Comparison of ENCODE assay signal across 19 cellular contexts in genomic region chr3:49531218-49531617, GRCh38. TPM values are rescaled to one million over a fixed set of nuclear protein-coding genes. Genes with fewer than 3 reads are reported as not detected.
DNase-seq lines count a peak whose midpoint lies in the region; ATAC-seq, FAIRE-seq and TF ChIP-seq lines count a peak whose summit lies in the region.
"Had no signal": no experiment of that assay in that cellular context is flagged by ENCODE, and none has a peak within 500 bp of the region (broad histone marks: within the 10 kb centered on the region; RNA-seq: fewer than 3 reads in every experiment).

No MANE protein-coding gene starts in this region.

- H3K9ac ChIP-seq in IMR-90 (ENCODE audit: low read depth, low read length) = no peak overlapping the region
- no peak overlapping the region for H3K9ac ChIP-seq in skeletal muscle tissue (ENCODE audit: low read depth in 1 of 3, low read length in 3 of 3)
- H3K9ac ChIP-seq: GM23248 had no signal

- H3K9me1 ChIP-seq in IMR-90 (ENCODE audit: insufficient read depth, low read length) = peaks cover 9% of the 10 kb centered on the region; the same call in 1 of the 2 replicates

- no peak overlapping the region for H2AK5ac ChIP-seq in IMR-90 (ENCODE audit: low read depth, low read length)

- no peak overlapping the region for H2AFZ ChIP-seq in IMR-90 (replicated peaks; ENCODE audit: low read length, poor library complexity)
- H2AFZ ChIP-seq: GM23248 had no signal

- TF ChIP-seq CTCF in IMR-90 (conservative IDR thresholded peaks at IDR 0.05; ENCODE audit: low read depth, low read length) (no peak), nephron progenitor cell (IDR thresholded peaks at IDR 0.05) (no peak)

- H2AK9ac ChIP-seq in IMR-90 (replicated peaks; ENCODE audit: low read depth, low read length, poor library complexity) = peak overlapping the region; percentile 13

- no peak for TF ChIP-seq EP300 in Ishikawa (IDR thresholded peaks at IDR 0.05; ENCODE audit: borderline replicate concordance)

- no peaks in the 10 kb centered on the region for H3K9me3 ChIP-seq in IMR-90 (ENCODE audit: control insufficient read depth, insufficient read depth, low read length)
- no peaks in the 10 kb centered on the region for H3K9me3 ChIP-seq in skeletal muscle tissue (ENCODE audit: control insufficient read depth in 3 of 3, low read length in 3 of 3)

- H3K56ac ChIP-seq in IMR-90 (ENCODE audit: extremely low read depth, insufficient read depth, low read length) = no peak overlapping the region

- no peak overlapping the region for H4K5ac ChIP-seq in IMR-90 (ENCODE audit: low read depth, low read length)

- TF ChIP-seq POLR2A in IMR-90 (IDR thresholded peaks at IDR 0.05; ENCODE audit: low read depth, low read length) (no peak), GM12891 (IDR thresholded peaks at IDR 0.05; ENCODE audit: low read depth, low read length) (no peak)

- no peak overlapping the region for H3K4me3 ChIP-seq in IMR-90 (ENCODE audit: insufficient read depth, low read depth, low read length)
- no peak overlapping the region for H3K4me3 ChIP-seq in skeletal muscle tissue (ENCODE audit: low read length in 3 of 3)
- H3K4me3 ChIP-seq: GM23248 had no signal

- H3K27ac ChIP-seq in IMR-90 (ENCODE audit: insufficient read depth, low read length) = no peak overlapping the region
- peak overlapping the region; percentile 1 for H3K27ac ChIP-seq in skeletal muscle tissue (ENCODE audit: low read depth, low read length)
- H3K27ac ChIP-seq: GM23248 had no signal

- no peak overlapping the region for H4K8ac ChIP-seq in IMR-90 (ENCODE audit: low read depth in 2 of 2, low read length in 2 of 2)

- H2BK120ac ChIP-seq in IMR-90 (ENCODE audit: low read depth, low read length) = no peak overlapping the region

- no peak overlapping the region for H2BK15ac ChIP-seq in IMR-90 (ENCODE audit: low read depth, low read length)

- H2BK20ac ChIP-seq in IMR-90 (ENCODE audit: low read depth, low read length) = no peak overlapping the region

- FAIRE-seq in GM12891 (lab: Jason Lieb, UNC) = no peak
- FAIRE-seq: G401.6, GM19239, H1 had no signal

- no peak for TF ChIP-seq RAD21 in IMR-90 (IDR thresholded peaks at IDR 0.05; ENCODE audit: low read length)
- TF ChIP-seq RAD21 in Ishikawa (IDR thresholded peaks at IDR 0.05; ENCODE audit: low read depth) = no peak

- H3K4me2 ChIP-seq in IMR-90 (ENCODE audit: low read depth, low read length) = no peak overlapping the region

- CTCF ChIA-PET in IMR-90 (lab: Yijun Ruan, JAX) = no interaction called here

- in situ Hi-C loops in IMR-90 (cut with MboI; ENCODE audit: low sequenced_read_pairs) = no loop called here

- no peak for ATAC-seq in IMR-90 (ENCODE audit: low read depth)
- no peak for ATAC-seq in HG02870 (IDR thresholded peaks at IDR 0.05; ENCODE audit: unreplicated experiment)

- WGBS in IMR-90 (ENCODE audit: extremely low coverage in 2 of 2, insufficient read length in 1 of 2), 2 experiments = 100% methylated on average over 2 of the region's 10 CpGs; no CpG with 5 or more reads in 1 of the 2 experiments

- DNase-seq in IMR-90 = no peak
- DNase-seq in nephron progenitor cell = no peak
- no peak for DNase-seq in GM12891 (ENCODE audit: insufficient read length, low spot score)
- DNase-seq in HuH-7.5 (ENCODE audit: low spot score) = no peak
- DNase-seq: C1 segment of cervical spinal cord; Calu3; CD4-positive, alpha-beta memory T cell; COR-L47; DMS53; DND-41; GM23248; H7; HCEC 1CT had no signal

- peaks cover 12% of the 10 kb centered on the region for H3K4me1 Mint-ChIP-seq in nephron progenitor cell

- POLR2A ChIA-PET in IMR-90 (lab: Charles Lee; ENCODE audit: unreplicated experiment) = no interaction called here

- H4K20me1 ChIP-seq in IMR-90 (ENCODE audit: insufficient read depth, low read length) = no peaks in the 10 kb centered on the region; the same call in 1 of the 2 replicates

- H3K18ac ChIP-seq in IMR-90 (ENCODE audit: low read depth, low read length) = no peak overlapping the region

- H3K14ac ChIP-seq in IMR-90 (replicated peaks; ENCODE audit: low read depth, low read length) = no peak overlapping the region

- no peaks in the 10 kb centered on the region for H3K9me3 Mint-ChIP-seq in nephron progenitor cell
- H3K9me3 Mint-ChIP-seq: CD4-positive, alpha-beta memory T cell had no signal

- no peaks in the 10 kb centered on the region for H3K27me3 ChIP-seq in IMR-90 (ENCODE audit: control insufficient read depth, insufficient read depth, low read length)
- no peaks in the 10 kb centered on the region for H3K27me3 ChIP-seq in skeletal muscle tissue (ENCODE audit: control insufficient read depth in 3 of 3, insufficient read depth in 3 of 3, low read length in 3 of 3)

- peaks cover 29% of the 10 kb centered on the region for H3K36me3 Mint-ChIP-seq in nephron progenitor cell (ENCODE audit: low read depth)

- peaks cover 0 to 3% of the 10 kb centered on the region in 2 experiments; a peak in 3 of 4 replicates for H3K79me1 ChIP-seq in IMR-90 (ENCODE audit: low read depth in 1 of 2, low read length in 2 of 2)

- no peak overlapping the region for H3K4ac ChIP-seq in IMR-90 (ENCODE audit: low read depth, low read length)

- H3K36me3 ChIP-seq in IMR-90 (ENCODE audit: control insufficient read depth, insufficient read depth, low read length) (peaks cover 17% of the 10 kb centered on the region), skeletal muscle tissue (ENCODE audit: control insufficient read depth in 3 of 3, insufficient read depth in 3 of 3, low read length in 3 of 3) (peaks cover 27 to 40% (median 31%) of the 10 kb centered on the region in 3 donors)

- H3K4me1 ChIP-seq in IMR-90 (ENCODE audit: control insufficient read depth, insufficient read depth, low read length) (peaks cover 6% of the 10 kb centered on the region), skeletal muscle tissue (ENCODE audit: control insufficient read depth in 3 of 3, insufficient read depth in 3 of 3, low read length in 3 of 3) (peaks cover 36 to 65% (median 56%) of the 10 kb centered on the region in 3 donors)

- H3K4me3 Mint-ChIP-seq in nephron progenitor cell = no peak overlapping the region
- H3K4me3 Mint-ChIP-seq: CD4-positive, alpha-beta memory T cell had no signal

- intact Hi-C loops in IMR-90 (cut with micrococcal nuclease) = no loop called here

- H4K91ac ChIP-seq in IMR-90 (ENCODE audit: insufficient read depth, low read depth, low read length) = no peak overlapping the region

- H2BK5ac ChIP-seq in IMR-90 (ENCODE audit: low read depth, low read length, poor library complexity, severe bottlenecking) = no peak overlapping the region

- dilution Hi-C loops in IMR-90 (cut with HindIII; ENCODE audit: low sequenced_read_pairs, unreplicated experiment) = no loop called here

- no TSS peak for BruUV-seq in IMR-90 (replicated peaks; lab: Mats Ljungman, UMichigan)

- H3K23ac ChIP-seq in IMR-90 (ENCODE audit: low read depth, low read length) = no peak overlapping the region

- no peaks in the 10 kb centered on the region for H3K27me3 Mint-ChIP-seq in nephron progenitor cell (ENCODE audit: low read depth, poor library complexity)
- H3K27me3 Mint-ChIP-seq: CD4-positive, alpha-beta memory T cell had no signal

- peak overlapping the region; percentile 66 for H3K27ac Mint-ChIP-seq in nephron progenitor cell

TF ChIP-seq in IMR-90, 13 proteins besides CTCF, POLR2A, EP300 and RAD21 (continues in another document):
- TF ChIP-seq CHD1 (IDR thresholded peaks at IDR 0.05; ENCODE audit: low read depth, low read length) (no peak), CEBPB (IDR thresholded peaks at IDR 0.05; ENCODE audit: low read depth, low read length) (no peak), NFE2L2 (IDR thresholded peaks at IDR 0.05; ENCODE audit: low read depth, low read length) (no peak)

TF ChIP-seq in Ishikawa, 13 proteins besides CTCF, POLR2A, EP300 and RAD21 (continues in another document):
- peak; percentile 46 for TF ChIP-seq NFIC (IDR thresholded peaks at IDR 0.05)

TF ChIP-seq in GM12891, 5 proteins besides CTCF, POLR2A, EP300 and RAD21:
- TF ChIP-seq SPI1 (IDR thresholded peaks at IDR 0.05; ENCODE audit: low read depth, low read length) (no peak), TAF1 (IDR thresholded peaks at IDR 0.05; ENCODE audit: low read depth, low read length) (no peak), PAX5 (IDR thresholded peaks at IDR 0.05; ENCODE audit: insufficient read depth, low read length, severe bottlenecking) (no peak), POLR2AphosphoS5 (IDR thresholded peaks at IDR 0.05; ENCODE audit: low read depth, low read length) (no peak), POU2F2 (IDR thresholded peaks at IDR 0.05; ENCODE audit: low read depth, low read length) (no peak)

RNA-seq across cellular contexts. Expression of gene BSN, which starts 23.1 kb away (rescaled TPM):
- total RNA-seq in IMR-90 (2012; rRNA removed) (under 0.01 TPM in 2 replicates), skeletal muscle tissue (under 0.01 TPM)
- 0.03 and 0.04 TPM in 2 replicates for polyA plus RNA-seq in IMR-90 (2012; rRNA removed)
- under 0.01 and 0.02 TPM in 2 replicates for polyA plus RNA-seq in IMR-90 (2012; cell fraction: cytosol; rRNA removed)
- 0.03 and 0.04 TPM in 2 replicates for polyA plus RNA-seq in IMR-90 (2012; cell fraction: nucleus; rRNA removed; ENCODE audit: low replicate concordance)
- 0.04 TPM for polyA plus RNA-seq in GM12891 (2012; ENCODE audit: low read depth, missing spikeins)
